ENCODE assay signal across 22 cellular contexts in genomic region chr1:234913771-234914170, GRCh38.
A peak's percentile ranks its signal among the peaks of the same experiment; 100 is the strongest.
DNase-seq lines count a peak whose midpoint lies in the region; ATAC-seq and TF ChIP-seq lines count a peak whose summit lies in the region.
"Had no signal": no experiment of that assay in that cellular context is flagged by ENCODE, and none has a peak within 500 bp of the region (broad histone marks: within the 10 kb centered on the region; RNA-seq: fewer than 3 reads in every experiment).

No MANE protein-coding gene starts in this region.

- 93 to 98% (median 96%) methylated on average over 11 of the region's 11 CpGs for WGBS in heart left ventricle, 4 donors
- WGBS in mesenchymal stem cell, result 81% methylated on average over 11 of the region's 11 CpGs
- WGBS in upper lobe of left lung, 2 donors, result 91 to 95% methylated on average over 9 to 11 of the region's 11 CpGs

- no peaks in the 10 kb centered on the region for H3K27me3 Mint-ChIP-seq in dendritic cell treated with granulocyte-macrophage colony-stimulating factor and Interleukin-4, amounts not matched to agents 40 ng/mL and 50 ng/mL, for 4 days
- H3K27me3 Mint-ChIP-seq: activated naive CD4-positive, alpha-beta T cell treated with anti-CD3 and anti-CD28 coated beads, Interleukin-2, amount 50 U/mL, for 24 hours had no signal

- no peaks in the 10 kb centered on the region for H3K79me1 ChIP-seq in mesenchymal stem cell (replicated peaks; ENCODE audit: low read length, poor library complexity, severe bottlenecking)

- DNase-seq in heart left ventricle, result peak in 1 of 5 donors; percentile 12
- no peak for DNase-seq in left cardiac atrium
- no peak for DNase-seq in mesenchymal stem cell
- DNase-seq in upper lobe of left lung, result no peak
- no peak for DNase-seq in pons (ENCODE audit: low spot score)
- DNase-seq: activated T-cell treated with anti-CD3 and anti-CD28 coated beads, Interleukin-2, amount 50 U/mL, for 4 hours; cerebellar nuclear complex; DMS 273 treated with DMSO at 0.1 percent for 48 hours; effector CD8-positive, alpha-beta T cell; esophagus squamous epithelium; GDM1; Karpas-422; NCI-H187 treated with DMSO at 0.1 percent for 48 hours; NCI-H2227 treated with DMSO at 0.1 percent for 48 hours; occipital lobe; stimulated activated CD4-positive, alpha-beta T cell treated with anti-CD3 and anti-CD28 coated beads, Interleukin-15, amount 100 ng/mL, for 24 hours had no signal

- no peak for ATAC-seq in heart left ventricle
- ATAC-seq in left cardiac atrium, result no peak
- no peak for ATAC-seq in upper lobe of left lung (ENCODE audit: low FRiP score in 2 of 2)
- ATAC-seq in GM18861 (IDR thresholded peaks at IDR 0.05; ENCODE audit: unreplicated experiment), result no peak
- no peak for ATAC-seq in HG02588 (IDR thresholded peaks at IDR 0.05; ENCODE audit: unreplicated experiment)
- ATAC-seq: A549; activated T-cell treated with anti-CD3 and anti-CD28 coated beads, Interleukin-2, amount 50 U/mL, for 4 hours had no signal

- H3K9ac ChIP-seq in mesenchymal stem cell (ENCODE audit: low read length), result no peak overlapping the region

- no peak overlapping the region for H4K91ac ChIP-seq in mesenchymal stem cell (ENCODE audit: low read length)

- H3K18ac ChIP-seq in mesenchymal stem cell (ENCODE audit: low read depth in 1 of 2, low read length in 2 of 2), result peak overlapping the region in 1 of 2 experiments; percentile 0

- H3K27me3 ChIP-seq in heart left ventricle, result no peaks in the 10 kb centered on the region
- no peaks in the 10 kb centered on the region for H3K27me3 ChIP-seq in mesenchymal stem cell (ENCODE audit: control insufficient read depth in 1 of 2, insufficient read depth in 1 of 2, low read length in 2 of 2)
- no peaks in the 10 kb centered on the region for H3K27me3 ChIP-seq in upper lobe of left lung
- H3K27me3 ChIP-seq: esophagus squamous epithelium had no signal

- peak overlapping the region; percentile 68 for H2BK15ac ChIP-seq in mesenchymal stem cell (ENCODE audit: low read depth, poor library complexity, severe bottlenecking)

- intact Hi-C loops in heart left ventricle (cut with DNase I) (loop anchor here in 6 of 10 donors (2.0 to 10.0 kb wide), 10 partner anchors 71 to 416 kb away; partner anchors contain the start of gene IRF2BP2 (in 1 of the 6)), left cardiac atrium (cut with DNase I) (loop anchor here (10.0 kb wide), 3 partner anchors 161 to 299 kb away; partner anchors contain the start of gene IRF2BP2 (in 1 of the 2))
- intact Hi-C loops in dendritic cell treated with granulocyte-macrophage colony-stimulating factor and Interleukin-4, amounts not matched to agents 40 ng/mL and 50 ng/mL, for 4 days (cut with micrococcal nuclease), result no loop called here

- H2BK5ac ChIP-seq in mesenchymal stem cell (ENCODE audit: low read depth, low read length, poor library complexity, severe bottlenecking), result no peak overlapping the region

- H3K27ac ChIP-seq in heart left ventricle (peak overlapping the region in 11 of 12 donors; percentile 59 to 92 (median 76)), mesenchymal stem cell (ENCODE audit: low read length, poor library complexity, severe bottlenecking) (no peak overlapping the region), upper lobe of left lung (peak overlapping the region; percentile 38 to 86 (median 71))
- H3K27ac ChIP-seq: PC-9 had no signal

- TF ChIP-seq POLR2A in heart left ventricle (IDR thresholded peaks at IDR 0.05) (no peak), upper lobe of left lung (IDR thresholded peaks at IDR 0.05) (no peak)

- H2BK120ac ChIP-seq in mesenchymal stem cell (ENCODE audit: low read depth, low read length), result no peak overlapping the region

- no peak overlapping the region for H3K23ac ChIP-seq in mesenchymal stem cell (ENCODE audit: low read length in 2 of 2)

- H3K9me3 ChIP-seq in heart left ventricle, result peaks cover 0 to 7% (median 0%) of the 10 kb centered on the region in 12 donors
- H3K9me3 ChIP-seq in mesenchymal stem cell (ENCODE audit: control insufficient read depth, low read length), result no peaks in the 10 kb centered on the region
- no peaks in the 10 kb centered on the region for H3K9me3 ChIP-seq in upper lobe of left lung
- H3K9me3 ChIP-seq: A549, esophagus squamous epithelium had no signal

- no peak overlapping the region for H3K4me3 Mint-ChIP-seq in dendritic cell treated with granulocyte-macrophage colony-stimulating factor and Interleukin-4, amounts not matched to agents 40 ng/mL and 50 ng/mL, for 4 days
- H3K4me3 Mint-ChIP-seq: activated naive CD4-positive, alpha-beta T cell treated with anti-CD3 and anti-CD28 coated beads, Interleukin-2, amount 50 U/mL, for 24 hours; activated T-cell treated with anti-CD3 and anti-CD28 coated beads, Interleukin-2, amount 50 U/mL, for 4 hours had no signal

- no peak overlapping the region for H3K4me3 ChIP-seq in heart left ventricle
- H3K4me3 ChIP-seq in mesenchymal stem cell (ENCODE audit: insufficient read depth in 1 of 2, low read depth in 1 of 2, low read length in 2 of 2), result no peak overlapping the region
- no peak overlapping the region for H3K4me3 ChIP-seq in upper lobe of left lung
- H3K4me3 ChIP-seq: A549, esophagus squamous epithelium, PC-9 had no signal

- no peak overlapping the region for H3K4ac ChIP-seq in mesenchymal stem cell (ENCODE audit: low read depth in 1 of 2, low read length in 2 of 2)

- peak overlapping the region; percentile 16 for H3K27ac Mint-ChIP-seq in dendritic cell treated with granulocyte-macrophage colony-stimulating factor and Interleukin-4, amounts not matched to agents 40 ng/mL and 50 ng/mL, for 4 days
- H3K27ac Mint-ChIP-seq: activated naive CD4-positive, alpha-beta T cell treated with anti-CD3 and anti-CD28 coated beads, Interleukin-2, amount 50 U/mL, for 24 hours had no signal

- H3K36me3 ChIP-seq in heart left ventricle (no peaks in the 10 kb centered on the region), mesenchymal stem cell (ENCODE audit: control insufficient read depth in 1 of 2, insufficient read depth in 2 of 2, low read depth in 1 of 2, low read length in 2 of 2) (no peaks in the 10 kb centered on the region), upper lobe of left lung (no peaks in the 10 kb centered on the region)
- H3K36me3 ChIP-seq: esophagus squamous epithelium had no signal

- H2AK5ac ChIP-seq in mesenchymal stem cell (ENCODE audit: low read length, severe bottlenecking), result no peak overlapping the region

- H3K4me1 ChIP-seq in heart left ventricle (peaks cover 22 to 79% (median 57%) of the 10 kb centered on the region in 12 donors), mesenchymal stem cell (ENCODE audit: control insufficient read depth, insufficient read depth, low read depth, low read length) (peaks cover 5% of the 10 kb centered on the region), upper lobe of left lung (peaks cover 53 to 61% (median 59%) of the 10 kb centered on the region in 4 donors)

- H2AFZ ChIP-seq in mesenchymal stem cell (ENCODE audit: low read depth, low read length), result no peak overlapping the region
- H2AFZ ChIP-seq: PC-9 had no signal

- no peaks in the 10 kb centered on the region for H3K9me3 Mint-ChIP-seq in dendritic cell treated with granulocyte-macrophage colony-stimulating factor and Interleukin-4, amounts not matched to agents 40 ng/mL and 50 ng/mL, for 4 days
- H3K9me3 Mint-ChIP-seq: activated naive CD4-positive, alpha-beta T cell treated with anti-CD3 and anti-CD28 coated beads, Interleukin-2, amount 50 U/mL, for 24 hours; activated T-cell treated with anti-CD3 and anti-CD28 coated beads, Interleukin-2, amount 50 U/mL, for 4 hours had no signal

- H4K8ac ChIP-seq in mesenchymal stem cell (ENCODE audit: low read length), result no peak overlapping the region

- H3K4me1 Mint-ChIP-seq in dendritic cell treated with granulocyte-macrophage colony-stimulating factor and Interleukin-4, amounts not matched to agents 40 ng/mL and 50 ng/mL, for 4 days (ENCODE audit: low read depth), result peaks cover 80% of the 10 kb centered on the region

- no peak overlapping the region for H3K14ac ChIP-seq in mesenchymal stem cell (ENCODE audit: low read length in 2 of 2)

- no peak for TF ChIP-seq CTCF in heart left ventricle (IDR thresholded peaks at IDR 0.05)
- TF ChIP-seq CTCF in upper lobe of left lung (IDR thresholded peaks at IDR 0.05), result no peak

- no peak for TF ChIP-seq EP300 in upper lobe of left lung (IDR thresholded peaks at IDR 0.05)

- H2BK12ac ChIP-seq in mesenchymal stem cell (ENCODE audit: low read length in 2 of 2), result no peak overlapping the region

- H3K36me3 Mint-ChIP-seq in dendritic cell treated with granulocyte-macrophage colony-stimulating factor and Interleukin-4, amounts not matched to agents 40 ng/mL and 50 ng/mL, for 4 days (ENCODE audit: low read depth), result no peaks in the 10 kb centered on the region
- H3K36me3 Mint-ChIP-seq: activated naive CD4-positive, alpha-beta T cell treated with anti-CD3 and anti-CD28 coated beads, Interleukin-2, amount 50 U/mL, for 24 hours had no signal

- H3K4me2 ChIP-seq in mesenchymal stem cell (ENCODE audit: low read length, poor library complexity, severe bottlenecking), result no peak overlapping the region
- H3K4me2 ChIP-seq: A549, PC-9 had no signal
